1 cellular context compared by ENCODE assay signal in genomic region chr2:200860092-200860795, GRCh38.
TF ChIP-seq lines count a peak whose summit lies in the region.

No MANE protein-coding gene starts in this region.

TF ChIP-seq in HepG2, 621 proteins besides CTCF, POLR2A, EP300 and RAD21 (continues in another document):
- TF ChIP-seq ZNF839 (CRISPR knock-in tag; IDR thresholded peaks at IDR 0.05; ENCODE audit: borderline replicate concordance) = no peak
- TF ChIP-seq RAD51 (IDR thresholded peaks at IDR 0.05; ENCODE audit: borderline replicate concordance) = no peak
- TF ChIP-seq, protein P1, sequence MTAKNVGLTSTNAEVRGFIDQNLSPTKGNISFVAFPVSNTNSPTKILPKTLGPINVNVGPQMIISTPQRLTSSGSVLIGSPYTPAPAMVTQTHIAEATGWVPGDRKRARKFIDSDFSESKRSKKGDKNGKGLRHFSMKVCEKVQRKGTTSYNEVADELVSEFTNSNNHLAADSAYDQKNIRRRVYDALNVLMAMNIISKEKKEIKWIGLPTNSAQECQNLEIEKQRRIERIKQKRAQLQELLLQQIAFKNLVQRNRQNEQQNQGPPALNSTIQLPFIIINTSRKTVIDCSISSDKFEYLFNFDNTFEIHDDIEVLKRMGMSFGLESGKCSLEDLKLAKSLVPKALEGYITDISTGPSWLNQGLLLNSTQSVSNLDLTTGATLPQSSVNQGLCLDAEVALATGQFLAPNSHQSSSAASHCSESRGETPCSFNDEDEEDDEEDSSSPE (CRISPR knock-in tag; IDR thresholded peaks at IDR 0.05) = no peak
- TF ChIP-seq, protein P2, sequence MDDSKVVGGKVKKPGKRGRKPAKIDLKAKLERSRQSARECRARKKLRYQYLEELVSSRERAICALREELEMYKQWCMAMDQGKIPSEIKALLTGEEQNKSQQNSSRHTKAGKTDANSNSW (CRISPR knock-in tag; IDR thresholded peaks at IDR 0.05; ENCODE audit: borderline replicate concordance) = no peak
- TF ChIP-seq THAP9 (CRISPR knock-in tag; IDR thresholded peaks at IDR 0.05; ENCODE audit: borderline replicate concordance) = no peak
- no peak for TF ChIP-seq NFE2L1 (CRISPR knock-in tag; IDR thresholded peaks at IDR 0.05; ENCODE audit: borderline replicate concordance)
- no peak for TF ChIP-seq GABPB1 (CRISPR knock-in tag; IDR thresholded peaks at IDR 0.05)
- no peak for TF ChIP-seq FIP1L1 (IDR thresholded peaks at IDR 0.05; ENCODE audit: borderline replicate concordance, insufficient read depth, low read depth, low read length)
- TF ChIP-seq MIER3 (CRISPR knock-in tag; IDR thresholded peaks at IDR 0.05; ENCODE audit: borderline replicate concordance) = no peak
- TF ChIP-seq HNRNPH1 (optimal IDR thresholded peaks at IDR 0.05; ENCODE audit: low read depth, low read length) = no peak
- TF ChIP-seq ZNF317 (CRISPR knock-in tag; IDR thresholded peaks at IDR 0.05) = no peak
- no peak for TF ChIP-seq ZFP62 (CRISPR knock-in tag; IDR thresholded peaks at IDR 0.05)
- TF ChIP-seq ZNF136 (CRISPR knock-in tag; IDR thresholded peaks at IDR 0.05; ENCODE audit: low read depth) = no peak
- no peak for TF ChIP-seq KLF16 (CRISPR knock-in tag; IDR thresholded peaks at IDR 0.05)
- TF ChIP-seq ZSCAN20 (CRISPR knock-in tag; IDR thresholded peaks at IDR 0.05; ENCODE audit: borderline replicate concordance) = no peak
- TF ChIP-seq SRY (CRISPR knock-in tag; IDR thresholded peaks at IDR 0.05) = no peak
- TF ChIP-seq, protein P3, sequence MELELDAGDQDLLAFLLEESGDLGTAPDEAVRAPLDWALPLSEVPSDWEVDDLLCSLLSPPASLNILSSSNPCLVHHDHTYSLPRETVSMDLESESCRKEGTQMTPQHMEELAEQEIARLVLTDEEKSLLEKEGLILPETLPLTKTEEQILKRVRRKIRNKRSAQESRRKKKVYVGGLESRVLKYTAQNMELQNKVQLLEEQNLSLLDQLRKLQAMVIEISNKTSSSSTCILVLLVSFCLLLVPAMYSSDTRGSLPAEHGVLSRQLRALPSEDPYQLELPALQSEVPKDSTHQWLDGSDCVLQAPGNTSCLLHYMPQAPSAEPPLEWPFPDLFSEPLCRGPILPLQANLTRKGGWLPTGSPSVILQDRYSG (CRISPR knock-in tag; IDR thresholded peaks at IDR 0.05) = no peak
- no peak for TF ChIP-seq EEA1 (CRISPR knock-in tag; IDR thresholded peaks at IDR 0.05; ENCODE audit: borderline replicate concordance)
- no peak for TF ChIP-seq ZFAT (CRISPR knock-in tag; conservative IDR thresholded peaks at IDR 0.05)
- 0 out of 2 replicates have a peak, but pooled peaks have one; percentile 46 for TF ChIP-seq SSRP1 (CRISPR knock-in tag; IDR thresholded peaks at IDR 0.05)
- no peak for TF ChIP-seq ZBTB7B (CRISPR knock-in tag; IDR thresholded peaks at IDR 0.05)
- TF ChIP-seq ZNF670 (CRISPR knock-in tag; IDR thresholded peaks at IDR 0.05; ENCODE audit: borderline replicate concordance) = no peak
- TF ChIP-seq ZSCAN30 (CRISPR knock-in tag; IDR thresholded peaks at IDR 0.05) = no peak
- no peak for TF ChIP-seq ZNF282 (IDR thresholded peaks at IDR 0.05; ENCODE audit: partially characterized antibody)
- TF ChIP-seq, protein P4, sequence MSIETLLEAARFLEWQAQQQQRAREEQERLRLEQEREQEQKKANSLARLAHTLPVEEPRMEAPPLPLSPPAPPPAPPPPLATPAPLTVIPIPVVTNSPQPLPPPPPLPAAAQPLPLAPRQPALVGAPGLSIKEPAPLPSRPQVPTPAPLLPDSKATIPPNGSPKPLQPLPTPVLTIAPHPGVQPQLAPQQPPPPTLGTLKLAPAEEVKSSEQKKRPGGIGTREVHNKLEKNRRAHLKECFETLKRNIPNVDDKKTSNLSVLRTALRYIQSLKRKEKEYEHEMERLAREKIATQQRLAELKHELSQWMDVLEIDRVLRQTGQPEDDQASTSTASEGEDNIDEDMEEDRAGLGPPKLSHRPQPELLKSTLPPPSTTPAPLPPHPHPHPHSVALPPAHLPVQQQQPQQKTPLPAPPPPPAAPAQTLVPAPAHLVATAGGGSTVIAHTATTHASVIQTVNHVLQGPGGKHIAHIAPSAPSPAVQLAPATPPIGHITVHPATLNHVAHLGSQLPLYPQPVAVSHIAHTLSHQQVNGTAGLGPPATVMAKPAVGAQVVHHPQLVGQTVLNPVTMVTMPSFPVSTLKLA (IDR thresholded peaks at IDR 0.05) = no peak
- no peak for TF ChIP-seq GABPA (IDR thresholded peaks at IDR 0.05; ENCODE audit: low read depth, low read length)
- no peak for TF ChIP-seq GABPA (CRISPR knock-in tag; IDR thresholded peaks at IDR 0.05; ENCODE audit: low read depth)
- TF ChIP-seq, protein P5, sequence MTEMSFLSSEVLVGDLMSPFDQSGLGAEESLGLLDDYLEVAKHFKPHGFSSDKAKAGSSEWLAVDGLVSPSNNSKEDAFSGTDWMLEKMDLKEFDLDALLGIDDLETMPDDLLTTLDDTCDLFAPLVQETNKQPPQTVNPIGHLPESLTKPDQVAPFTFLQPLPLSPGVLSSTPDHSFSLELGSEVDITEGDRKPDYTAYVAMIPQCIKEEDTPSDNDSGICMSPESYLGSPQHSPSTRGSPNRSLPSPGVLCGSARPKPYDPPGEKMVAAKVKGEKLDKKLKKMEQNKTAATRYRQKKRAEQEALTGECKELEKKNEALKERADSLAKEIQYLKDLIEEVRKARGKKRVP (CRISPR knock-in tag; IDR thresholded peaks at IDR 0.05) = peak; percentile 13 to 42; a peak in 2 of 4 replicates
- TF ChIP-seq LCORL (IDR thresholded peaks at IDR 0.05) = no peak
- no peak for TF ChIP-seq LCORL (CRISPR knock-in tag; IDR thresholded peaks at IDR 0.05)
- no peak for TF ChIP-seq ZNF557 (CRISPR knock-in tag; IDR thresholded peaks at IDR 0.05)
- TF ChIP-seq ATF2 (CRISPR knock-in tag; IDR thresholded peaks at IDR 0.05) = no peak
- TF ChIP-seq POLR2AphosphoS5 (IDR thresholded peaks at IDR 0.05; ENCODE audit: low read depth, low read length) = 0 out of 2 replicates have a peak, but pooled peaks have one; percentile 10
- TF ChIP-seq SNAPC5 (CRISPR knock-in tag; IDR thresholded peaks at IDR 0.05; ENCODE audit: borderline replicate concordance) = no peak
- TF ChIP-seq CEBPB (IDR thresholded peaks at IDR 0.05; ENCODE audit: borderline replicate concordance, low read depth, low read length) = peak; percentile 48; the same call in 1 of the 2 replicates
- TF ChIP-seq ZSCAN25 (CRISPR knock-in tag; IDR thresholded peaks at IDR 0.05) = no peak
- 0 out of 2 replicates have a peak, but pooled peaks have one; percentile 6 for TF ChIP-seq ZBTB40 (IDR thresholded peaks at IDR 0.05)
- TF ChIP-seq ZBTB40 (CRISPR knock-in tag; IDR thresholded peaks at IDR 0.05) = no peak
- TF ChIP-seq RBM22 (optimal IDR thresholded peaks at IDR 0.05; ENCODE audit: low read length) = peak; percentile 77
- TF ChIP-seq ZNF776 (CRISPR knock-in tag; IDR thresholded peaks at IDR 0.05) = no peak
- no peak for TF ChIP-seq SMC3 (IDR thresholded peaks at IDR 0.05; ENCODE audit: low read length)
- no peak for TF ChIP-seq ZKSCAN5 (CRISPR knock-in tag; IDR thresholded peaks at IDR 0.05)
- no peak for TF ChIP-seq HINFP (CRISPR knock-in tag; IDR thresholded peaks at IDR 0.05; ENCODE audit: low read depth)
- peak; percentile 28; the same call in 1 of the 2 replicates for TF ChIP-seq POLR2G (IDR thresholded peaks at IDR 0.05; ENCODE audit: low read depth, low read length)
